ENCODE assay signal across 9 cellular contexts in genomic region chr1:161069201-161069685, GRCh38.
DNase-seq lines count a peak whose midpoint lies in the region; ATAC-seq lines count a peak whose summit lies in the region.
"Had no signal": no experiment of that assay in that cellular context is flagged by ENCODE, and none has a peak within 500 bp of the region (broad histone marks: within the 10 kb centered on the region; RNA-seq: fewer than 3 reads in every experiment).

No MANE protein-coding gene starts in this region.

- H3K36me3 Mint-ChIP-seq in dendritic cell treated with granulocyte-macrophage colony-stimulating factor and Interleukin-4, amounts not matched to agents 40 ng/mL and 50 ng/mL, for 4 days (ENCODE audit: low read depth) = peaks cover 43% of the 10 kb centered on the region
- peaks cover 38% of the 10 kb centered on the region for H3K36me3 Mint-ChIP-seq in stimulated activated memory B cell treated with anti-CD40 and anti-IgM and Interleukin-4, amounts not matched to agents 10 μg/mL and 1 μg/mL and 100 μg/mL, for 72 hours

- peak; percentile 2 for ATAC-seq in GM19467 (IDR thresholded peaks at IDR 0.05; ENCODE audit: unreplicated experiment)
- ATAC-seq in stimulated activated memory B cell treated with anti-CD40 and anti-IgM and Interleukin-4, amounts not matched to agents 10 μg/mL and 1 μg/mL and 100 μg/mL, for 72 hours = no peak

- no peaks in the 10 kb centered on the region for H3K9me3 ChIP-seq in KOPT-K1 (ENCODE audit: insufficient read depth, low read length, poor library complexity, severe bottlenecking)

- peak overlapping the region; percentile 99 for H3K27ac Mint-ChIP-seq in dendritic cell treated with granulocyte-macrophage colony-stimulating factor and Interleukin-4, amounts not matched to agents 40 ng/mL and 50 ng/mL, for 4 days
- peak overlapping the region; percentile 94 for H3K27ac Mint-ChIP-seq in stimulated activated memory B cell treated with anti-CD40 and anti-IgM and Interleukin-4, amounts not matched to agents 10 μg/mL and 1 μg/mL and 100 μg/mL, for 72 hours

- no peaks in the 10 kb centered on the region for H3K27me3 Mint-ChIP-seq in dendritic cell treated with granulocyte-macrophage colony-stimulating factor and Interleukin-4, amounts not matched to agents 40 ng/mL and 50 ng/mL, for 4 days
- H3K27me3 Mint-ChIP-seq in stimulated activated memory B cell treated with anti-CD40 and anti-IgM and Interleukin-4, amounts not matched to agents 10 μg/mL and 1 μg/mL and 100 μg/mL, for 72 hours = no peaks in the 10 kb centered on the region

- H3K9me3 Mint-ChIP-seq in dendritic cell treated with granulocyte-macrophage colony-stimulating factor and Interleukin-4, amounts not matched to agents 40 ng/mL and 50 ng/mL, for 4 days = no peaks in the 10 kb centered on the region
- no peaks in the 10 kb centered on the region for H3K9me3 Mint-ChIP-seq in stimulated activated memory B cell treated with anti-CD40 and anti-IgM and Interleukin-4, amounts not matched to agents 10 μg/mL and 1 μg/mL and 100 μg/mL, for 72 hours

- H3K4me3 Mint-ChIP-seq in dendritic cell treated with granulocyte-macrophage colony-stimulating factor and Interleukin-4, amounts not matched to agents 40 ng/mL and 50 ng/mL, for 4 days = peak overlapping the region; percentile 100
- peak overlapping the region; percentile 93 for H3K4me3 Mint-ChIP-seq in stimulated activated memory B cell treated with anti-CD40 and anti-IgM and Interleukin-4, amounts not matched to agents 10 μg/mL and 1 μg/mL and 100 μg/mL, for 72 hours

- intact Hi-C loops in dendritic cell treated with granulocyte-macrophage colony-stimulating factor and Interleukin-4, amounts not matched to agents 40 ng/mL and 50 ng/mL, for 4 days (cut with micrococcal nuclease) = loop anchor here (2.0 kb wide), 1 partner anchor 14 kb away; no protein-coding TSS in a partner anchor

- peak overlapping the region; percentile 98 for H3K27ac ChIP-seq in KOPT-K1 (ENCODE audit: low read depth, low read length, poor library complexity, severe bottlenecking)

- H3K4me1 Mint-ChIP-seq in dendritic cell treated with granulocyte-macrophage colony-stimulating factor and Interleukin-4, amounts not matched to agents 40 ng/mL and 50 ng/mL, for 4 days (ENCODE audit: low read depth) = peaks cover 67% of the 10 kb centered on the region
- peaks cover 53% of the 10 kb centered on the region for H3K4me1 Mint-ChIP-seq in stimulated activated memory B cell treated with anti-CD40 and anti-IgM and Interleukin-4, amounts not matched to agents 10 μg/mL and 1 μg/mL and 100 μg/mL, for 72 hours

- DNase-seq in NCI-H146 (lab: John Stamatoyannopoulos, UW) (no peak), NCI-H1436 treated with DMSO at 0.1 percent for 48 hours (lab: John Stamatoyannopoulos, UW) (no peak), cerebellar nuclear complex (lab: John Stamatoyannopoulos, UW) (no peak), NCI-H446 (lab: John Stamatoyannopoulos, UW) (no peak)
- DNase-seq: islet precursor cell had no signal

- H3K36me3 ChIP-seq in KOPT-K1 (ENCODE audit: insufficient read depth, low read length) = peaks cover 19% of the 10 kb centered on the region
